ENCODE assay signal across 18 cellular contexts in genomic region chr11:60785806-60786361, GRCh38. TPM values are rescaled to one million over a fixed set of nuclear protein-coding genes. Genes with fewer than 3 reads are reported as not detected.
DNase-seq lines count a peak whose midpoint lies in the region; ATAC-seq and TF ChIP-seq lines count a peak whose summit lies in the region.
"Had no signal": no experiment of that assay in that cellular context is flagged by ENCODE, and none has a peak within 500 bp of the region (broad histone marks: within the 10 kb centered on the region; RNA-seq: fewer than 3 reads in every experiment).

No MANE protein-coding gene starts in this region.

- CTCF ChIA-PET in WTC11 (lab: Charles Lee), result interaction anchor here (1.0 to 3.5 kb wide), 4 partner anchors 10 to 102 kb away, joined by 4 to 17 read pairs (median 5); no protein-coding TSS in a partner anchor

- peak overlapping the region; percentile 70 for H3K9ac ChIP-seq in neural cell (ENCODE audit: low read length)

- no peak for ATAC-seq in WTC11
- ATAC-seq: activated CD8-positive, alpha-beta memory T cell treated with anti-CD3 and anti-CD28 coated beads, Interleukin-2, amount 10 ng/mL, durations not matched to agents 7 days and 5 days; stimulated activated effector memory CD8-positive, alpha-beta T cell treated with anti-CD3 and anti-CD28 coated beads, Interleukin-12 subunit alpha, Interleukin-12 subunit beta, amount 100 ng/mL, for 72 hours had no signal

- DNase-seq in AG10803 (ENCODE audit: low read depth), result peak; percentile 8
- peak; percentile 33 for DNase-seq in NCI-H1694 (lab: John Stamatoyannopoulos, UW)
- DNase-seq in dermis blood vessel endothelial cell, result peak; percentile 60
- DNase-seq in stomach, result no peak
- DNase-seq in WTC11 (ENCODE audit: low spot score), result no peak
- no peak for DNase-seq in GM20000 (ENCODE audit: low spot score)
- DNase-seq in left ventricle myocardium inferior, result no peak
- DNase-seq: activated CD8-positive, alpha-beta memory T cell treated with anti-CD3 and anti-CD28 coated beads, Interleukin-2, amount 10 ng/mL, durations not matched to agents 7 days and 5 days; activated naive CD8-positive, alpha-beta T cell treated with anti-CD3 and anti-CD28 coated beads, Interleukin-2, amount 10 ng/mL, durations not matched to agents 7 days and 5 days; DND-41; effector CD4-positive, alpha-beta T cell; stimulated activated CD4-positive, alpha-beta T cell treated with anti-CD3 and anti-CD28 coated beads, Interleukin-2, amount 100 ng/mL, for 48 hours had no signal

- H3K4me1 ChIP-seq in stomach (peaks cover 0 to 19% (median 10%) of the 10 kb centered on the region in 4 donors), left ventricle myocardium inferior (peaks cover 35% of the 10 kb centered on the region)
- H3K4me1 ChIP-seq: HAP-1 had no signal

- WGBS in stomach, 5 donors, result 57 to 68% (median 64%) methylated on average over 8 of the region's 8 CpGs

- H3K36me3 ChIP-seq in neural cell (ENCODE audit: insufficient read depth, low read length) (no peaks in the 10 kb centered on the region), stomach (no peaks in the 10 kb centered on the region), left ventricle myocardium inferior (no peaks in the 10 kb centered on the region)
- H3K36me3 ChIP-seq: HAP-1 had no signal

- no peaks in the 10 kb centered on the region for H3F3A ChIP-seq in neural cell (ENCODE audit: insufficient read depth, low read length, poor library complexity, severe bottlenecking)

- H3K4me3 ChIP-seq in AG10803 (ENCODE audit: low read length) (no peak overlapping the region), neural cell (ENCODE audit: low read length) (peak overlapping the region; percentile 49), stomach (no peak overlapping the region), left ventricle myocardium inferior (no peak overlapping the region)
- H3K4me3 ChIP-seq: HAP-1 had no signal

- H3K4me2 ChIP-seq in neural cell (ENCODE audit: low read length), result peak overlapping the region; percentile 22

- TF ChIP-seq CTCF in AG10803 (conservative IDR thresholded peaks at IDR 0.05; ENCODE audit: low read length) (no peak), neural cell (IDR thresholded peaks at IDR 0.05; ENCODE audit: poor library complexity, severe bottlenecking) (peak; percentile 63), stomach (IDR thresholded peaks at IDR 0.05) (no peak), WTC11 (IDR thresholded peaks at IDR 0.05) (no peak), GM20000 (IDR thresholded peaks at IDR 0.05; ENCODE audit: extremely low read depth, missing control alignments) (no peak), left ventricle myocardium inferior (IDR thresholded peaks at IDR 0.05; ENCODE audit: borderline replicate concordance) (no peak)

- no peaks in the 10 kb centered on the region; the same call in 1 of the 2 replicates for H3K27me3 Mint-ChIP-seq in WTC11 (ENCODE audit: low read depth)
- H3K27me3 Mint-ChIP-seq: activated CD8-positive, alpha-beta memory T cell treated with anti-CD3 and anti-CD28 coated beads, Interleukin-2, amount 10 ng/mL, durations not matched to agents 7 days and 5 days; activated naive CD8-positive, alpha-beta T cell treated with anti-CD3 and anti-CD28 coated beads, Interleukin-2, amount 10 ng/mL, durations not matched to agents 7 days and 5 days had no signal

- intact Hi-C loops in stomach (cut with DNase I; ENCODE audit: low total_unique reads), result no loop called here
- intact Hi-C loops in left ventricle myocardium inferior (cut with micrococcal nuclease), result no loop called here

- H3K27ac Mint-ChIP-seq in WTC11, result no peak overlapping the region
- H3K27ac Mint-ChIP-seq: activated CD8-positive, alpha-beta memory T cell treated with anti-CD3 and anti-CD28 coated beads, Interleukin-2, amount 10 ng/mL, durations not matched to agents 7 days and 5 days; activated naive CD8-positive, alpha-beta T cell treated with anti-CD3 and anti-CD28 coated beads, Interleukin-2, amount 10 ng/mL, durations not matched to agents 7 days and 5 days; stimulated activated effector memory CD8-positive, alpha-beta T cell treated with anti-CD3 and anti-CD28 coated beads, Interleukin-12 subunit alpha, Interleukin-12 subunit beta, amount 100 ng/mL, for 72 hours had no signal

- H3K9me2 ChIP-seq in neural cell (ENCODE audit: insufficient read depth, low read length), result no peaks in the 10 kb centered on the region

- no peaks in the 10 kb centered on the region for H4K20me1 ChIP-seq in neural cell (ENCODE audit: insufficient read depth)

- H3K9me3 Mint-ChIP-seq in WTC11, result peaks cover 12% of the 10 kb centered on the region
- H3K9me3 Mint-ChIP-seq: activated naive CD8-positive, alpha-beta T cell treated with anti-CD3 and anti-CD28 coated beads, Interleukin-2, amount 10 ng/mL, durations not matched to agents 7 days and 5 days; stimulated activated effector memory CD8-positive, alpha-beta T cell treated with anti-CD3 and anti-CD28 coated beads, Interleukin-12 subunit alpha, Interleukin-12 subunit beta, amount 100 ng/mL, for 72 hours had no signal

- TF ChIP-seq POLR2A in stomach (IDR thresholded peaks at IDR 0.05), result no peak

- H3K9me3 ChIP-seq in neural cell (ENCODE audit: low read length) (no peaks in the 10 kb centered on the region), stomach (no peaks in the 10 kb centered on the region), left ventricle myocardium inferior (replicated peaks) (no peaks in the 10 kb centered on the region)
- H3K9me3 ChIP-seq: HAP-1 had no signal

- no peak overlapping the region for H2AFZ ChIP-seq in neural cell (ENCODE audit: low read depth, low read length)

- POLR2A ChIA-PET in WTC11 (lab: Charles Lee), result no interaction called here

- H3K27me3 ChIP-seq in neural cell (ENCODE audit: insufficient read depth, low read depth, low read length) (no peaks in the 10 kb centered on the region), stomach (no peaks in the 10 kb centered on the region), left ventricle myocardium inferior (ENCODE audit: low read depth) (no peaks in the 10 kb centered on the region)

- H3K36me3 Mint-ChIP-seq in WTC11, result no peaks in the 10 kb centered on the region
- H3K36me3 Mint-ChIP-seq: activated CD8-positive, alpha-beta memory T cell treated with anti-CD3 and anti-CD28 coated beads, Interleukin-2, amount 10 ng/mL, durations not matched to agents 7 days and 5 days; activated naive CD8-positive, alpha-beta T cell treated with anti-CD3 and anti-CD28 coated beads, Interleukin-2, amount 10 ng/mL, durations not matched to agents 7 days and 5 days; stimulated activated effector memory CD8-positive, alpha-beta T cell treated with anti-CD3 and anti-CD28 coated beads, Interleukin-12 subunit alpha, Interleukin-12 subunit beta, amount 100 ng/mL, for 72 hours had no signal

- H3K4me1 Mint-ChIP-seq in WTC11, result no peaks in the 10 kb centered on the region
- H3K4me1 Mint-ChIP-seq: activated CD8-positive, alpha-beta memory T cell treated with anti-CD3 and anti-CD28 coated beads, Interleukin-2, amount 10 ng/mL, durations not matched to agents 7 days and 5 days; activated naive CD8-positive, alpha-beta T cell treated with anti-CD3 and anti-CD28 coated beads, Interleukin-2, amount 10 ng/mL, durations not matched to agents 7 days and 5 days; stimulated activated effector memory CD8-positive, alpha-beta T cell treated with anti-CD3 and anti-CD28 coated beads, Interleukin-12 subunit alpha, Interleukin-12 subunit beta, amount 100 ng/mL, for 72 hours had no signal

- peak; percentile 50 for TF ChIP-seq RAD21 in neural cell (conservative IDR thresholded peaks at IDR 0.05)

- H3K27ac ChIP-seq in neural cell (ENCODE audit: low read length) (peak overlapping the region; percentile 96), stomach (no peak overlapping the region), left ventricle myocardium inferior (replicated peaks) (no peak overlapping the region)

- no peaks in the 10 kb centered on the region for H3K79me2 ChIP-seq in neural cell (replicated peaks; ENCODE audit: insufficient read depth, low read length)

- no peak overlapping the region for H3K4me3 Mint-ChIP-seq in WTC11
- H3K4me3 Mint-ChIP-seq: activated CD8-positive, alpha-beta memory T cell treated with anti-CD3 and anti-CD28 coated beads, Interleukin-2, amount 10 ng/mL, durations not matched to agents 7 days and 5 days; activated naive CD8-positive, alpha-beta T cell treated with anti-CD3 and anti-CD28 coated beads, Interleukin-2, amount 10 ng/mL, durations not matched to agents 7 days and 5 days; stimulated activated effector memory CD8-positive, alpha-beta T cell treated with anti-CD3 and anti-CD28 coated beads, Interleukin-12 subunit alpha, Interleukin-12 subunit beta, amount 100 ng/mL, for 72 hours had no signal

- TF ChIP-seq EP300 in neural cell (conservative IDR thresholded peaks at IDR 0.05; ENCODE audit: poor library complexity, severe bottlenecking) (peak; percentile 100), stomach (IDR thresholded peaks at IDR 0.05) (no peak)

TF ChIP-seq in neural cell, 6 proteins besides CTCF, POLR2A, EP300 and RAD21 (continues in another document):
- peak; percentile 99 for TF ChIP-seq POLR2AphosphoS5 (IDR thresholded peaks at IDR 0.05)
- peak; percentile 67 for TF ChIP-seq MXI1 (conservative IDR thresholded peaks at IDR 0.05; ENCODE audit: poor library complexity, severe bottlenecking)

TF ChIP-seq in WTC11, 78 proteins besides CTCF, POLR2A, EP300 and RAD21 (continues in another document):
- no peak for TF ChIP-seq EMX1 (CRISPR knock-in tag; IDR thresholded peaks at IDR 0.05)

RNA-seq across cellular contexts. Expression of gene MS4A10, which starts 0.8 kb away (rescaled TPM):
- not detected in 2 replicates for total RNA-seq in dermis blood vessel endothelial cell
- not detected in 2 replicates for polyA plus RNA-seq in neural cell
- polyA minus RNA-seq in neural cell, result 0.24 TPM in 1 of 2 replicates, not detected in the other
- total RNA-seq in stomach, result under 1 TPM in 1 of 5 donors, not detected in 4; 0.18 TPM
- not detected for polyA plus RNA-seq in stomach
- not detected in 3 replicates for total RNA-seq in WTC11 (2021)
- total RNA-seq in left ventricle myocardium inferior, result not detected
- total RNA-seq: activated CD8-positive, alpha-beta memory T cell treated with anti-CD3 and anti-CD28 coated beads, Interleukin-2, amount 10 ng/mL, durations not matched to agents 7 days and 5 days; activated naive CD8-positive, alpha-beta T cell treated with anti-CD3 and anti-CD28 coated beads, Interleukin-2, amount 10 ng/mL, durations not matched to agents 7 days and 5 days; lower leg skin; omental fat pad; SK-MEL-5 had no signal

RNA-seq across cellular contexts. Expression of gene MS4A15, which starts 29.2 kb away (rescaled TPM):
- total RNA-seq in dermis blood vessel endothelial cell, result not detected in 2 replicates
- polyA plus RNA-seq in neural cell, result not detected in 2 replicates
- not detected in 2 replicates for polyA minus RNA-seq in neural cell
- total RNA-seq in stomach, result not detected
- not detected for polyA plus RNA-seq in stomach
- total RNA-seq in WTC11 (2021), result 0.09 to 0.41 TPM (median 0.39 TPM) in 3 replicates
- not detected for total RNA-seq in left ventricle myocardium inferior
- total RNA-seq: activated CD8-positive, alpha-beta memory T cell treated with anti-CD3 and anti-CD28 coated beads, Interleukin-2, amount 10 ng/mL, durations not matched to agents 7 days and 5 days; activated naive CD8-positive, alpha-beta T cell treated with anti-CD3 and anti-CD28 coated beads, Interleukin-2, amount 10 ng/mL, durations not matched to agents 7 days and 5 days; lower leg skin; omental fat pad; SK-MEL-5 had no signal

RNA-seq across cellular contexts. Expression of gene CCDC86, which starts 56.0 kb away (rescaled TPM):
- total RNA-seq in dermis blood vessel endothelial cell (14.0 and 31.2 TPM in 2 replicates), stomach (10 to 100 TPM in 3 of 5 donors, 1 to 10 TPM in 2; 7.0 to 37.9 (median 12.9) TPM), WTC11 (2021) (49.4 to 53.5 TPM (median 53.1 TPM) in 3 replicates), left ventricle myocardium inferior (9.3 TPM)
- polyA plus RNA-seq in neural cell (0.16 and 1.3 TPM in 2 replicates), stomach (10 to 100 TPM; 15.2 to 18.6 (median 17.1) TPM)
- 2.5 and 2.7 TPM in 2 replicates for polyA minus RNA-seq in neural cell

Comparison
In these comparisons a context has a peak if more than half of its experiments do, and no peak if none do; other contexts are left out.
1. DNase-seq: peak in AG10803 (single experiment), NCI-H1694 (single experiment) and dermis blood vessel endothelial cell (single experiment); none in stomach (single experiment), WTC11 (single experiment), GM20000 (single experiment) and left ventricle myocardium inferior (single experiment).